Comparison of ENCODE assay signal across 9 cellular contexts in genomic region chr19:46904114-46905060, GRCh38. TPM values are rescaled to one million over a fixed set of nuclear protein-coding genes. Genes with fewer than 3 reads are reported as not detected.
DNase-seq lines count a peak whose midpoint lies in the region; ATAC-seq and TF ChIP-seq lines count a peak whose summit lies in the region.
"Had no signal": no experiment of that assay in that cellular context is flagged by ENCODE, and none has a peak within 500 bp of the region (broad histone marks: within the 10 kb centered on the region; RNA-seq: fewer than 3 reads in every experiment).

No MANE protein-coding gene starts in this region.

- H3K9ac ChIP-seq in SK-N-MC (ENCODE audit: insufficient read length): no peak overlapping the region

- H3K79me2 ChIP-seq in osteoblast (ENCODE audit: insufficient read depth, low read length): peaks cover 97% of the 10 kb centered on the region

- ATAC-seq in CD8-positive, alpha-beta T cell: no peak
- ATAC-seq in HG02571 (IDR thresholded peaks at IDR 0.05; ENCODE audit: unreplicated experiment): no peak

- peak overlapping the region; percentile 16 for H3K4me2 ChIP-seq in osteoblast (ENCODE audit: insufficient read depth, low read length)

- no peak for TF ChIP-seq CTCF in CD8-positive, alpha-beta T cell (IDR thresholded peaks at IDR 0.05)
- TF ChIP-seq CTCF in fibroblast of villous mesenchyme (IDR thresholded peaks at IDR 0.05; ENCODE audit: insufficient read depth, low read depth, low read length) (no peak), osteoblast (IDR thresholded peaks at IDR 0.05; ENCODE audit: extremely low read depth, low read depth, low read length) (no peak)

- POLR2A ChIA-PET in CD8-positive, alpha-beta T cell (lab: Charles Lee): no interaction called here

- H3K36me3 ChIP-seq in CD8-positive, alpha-beta T cell (ENCODE audit: insufficient read depth, low read length): no peaks in the 10 kb centered on the region
- H3K36me3 ChIP-seq in SK-N-MC (ENCODE audit: insufficient read depth, low read length): no peaks in the 10 kb centered on the region
- no peaks in the 10 kb centered on the region for H3K36me3 ChIP-seq in osteoblast (ENCODE audit: insufficient read depth, low read length)

- peaks cover 5% of the 10 kb centered on the region for H3K4me1 ChIP-seq in CD8-positive, alpha-beta T cell (ENCODE audit: insufficient read depth, low read length)
- peaks cover 45% of the 10 kb centered on the region for H3K4me1 ChIP-seq in osteoblast (ENCODE audit: insufficient read depth, low read length)

- peaks cover 61% of the 10 kb centered on the region for H3K4me1 Mint-ChIP-seq in CD8-positive, alpha-beta T cell (ENCODE audit: low read depth)

- H3K9me3 ChIP-seq in CD8-positive, alpha-beta T cell (ENCODE audit: low read length): no peaks in the 10 kb centered on the region
- H3K9me3 ChIP-seq in SK-N-MC (ENCODE audit: low read depth, low read length) (no peaks in the 10 kb centered on the region), osteoblast (ENCODE audit: low read depth, low read length) (no peaks in the 10 kb centered on the region)

- H3K9me3 Mint-ChIP-seq in CD8-positive, alpha-beta T cell: no peaks in the 10 kb centered on the region

- H3K27ac Mint-ChIP-seq in CD8-positive, alpha-beta T cell: peak overlapping the region; percentile 14

- DNase-seq in CD8-positive, alpha-beta T cell: no peak
- DNase-seq in SK-N-MC (ENCODE audit: low read depth, low spot score) (no peak), fibroblast of villous mesenchyme (ENCODE audit: low read depth) (peak; percentile 90), osteoblast (ENCODE audit: insufficient read length, low spot score, missing footprints) (peak; percentile 91), glomerular visceral epithelial cell (ENCODE audit: extremely low spot score) (no peak), midbrain (lab: John Stamatoyannopoulos, UW) (no peak), NCI-H1048 (lab: John Stamatoyannopoulos, UW) (no peak)
- DNase-seq: NCI-H748 treated with DMSO at 0.1 percent for 48 hours had no signal

- no peak overlapping the region for H3K4me3 ChIP-seq in CD8-positive, alpha-beta T cell (ENCODE audit: low read depth, low read length)
- H3K4me3 ChIP-seq in SK-N-MC: no peak overlapping the region
- no peak overlapping the region for H3K4me3 ChIP-seq in fibroblast of villous mesenchyme (ENCODE audit: low read depth, low read length)
- H3K4me3 ChIP-seq in osteoblast (ENCODE audit: insufficient read depth, low read length): no peak overlapping the region

- no peaks in the 10 kb centered on the region for H3K36me3 Mint-ChIP-seq in CD8-positive, alpha-beta T cell

- H3K27ac ChIP-seq in CD8-positive, alpha-beta T cell (ENCODE audit: low read depth, low read length): no peak overlapping the region
- peak overlapping the region; percentile 50; the same call in 1 of the 2 replicates for H3K27ac ChIP-seq in SK-N-MC
- peak overlapping the region; percentile 86 for H3K27ac ChIP-seq in osteoblast (ENCODE audit: low read depth, low read length)

- intact Hi-C loops in CD8-positive, alpha-beta T cell (cut with DNase I, micrococcal nuclease): no loop called here

- H3K27me3 ChIP-seq in CD8-positive, alpha-beta T cell (ENCODE audit: insufficient read depth, low read length): no peaks in the 10 kb centered on the region
- no peaks in the 10 kb centered on the region for H3K27me3 ChIP-seq in osteoblast (ENCODE audit: insufficient read depth, low read length)

- H3K27me3 Mint-ChIP-seq in CD8-positive, alpha-beta T cell (ENCODE audit: low read depth): no peaks in the 10 kb centered on the region

- CTCF ChIA-PET in CD8-positive, alpha-beta T cell (lab: Charles Lee): interaction anchor here (0.6 kb wide), 1 partner anchor 146 kb away, joined by 5 read pairs; no protein-coding TSS in a partner anchor

- H3K4me3 Mint-ChIP-seq in CD8-positive, alpha-beta T cell: no peak overlapping the region

- peaks cover 36% of the 10 kb centered on the region for H4K20me1 ChIP-seq in osteoblast (ENCODE audit: insufficient read depth, low read length)

- no peak overlapping the region for H2AFZ ChIP-seq in osteoblast (ENCODE audit: low read length)

RNA-seq across cellular contexts. Expression of gene ARHGAP35, which starts 43.6 kb away (rescaled TPM):
- total RNA-seq in CD8-positive, alpha-beta T cell: 10 to 100 TPM; 12.8 to 13.4 TPM
- total RNA-seq in fibroblast of villous mesenchyme: 31.5 and 36.7 TPM in 2 replicates
- 76.0 and 82.2 TPM in 2 replicates for total RNA-seq in osteoblast

RNA-seq across cellular contexts. Expression of gene AP2S1, which starts 53.7 kb away (rescaled TPM):
- total RNA-seq in CD8-positive, alpha-beta T cell: 10 to 100 TPM; 21.3 to 26.1 TPM
- total RNA-seq in fibroblast of villous mesenchyme (113 and 166 TPM in 2 replicates), osteoblast (117 and 136 TPM in 2 replicates)

Comparison
In these comparisons a context has a peak if more than half of its experiments do, and no peak if none do; other contexts are left out.
1. DNase-seq: peak in fibroblast of villous mesenchyme (single experiment) and osteoblast (single experiment); none in CD8-positive, alpha-beta T cell (0 of 7), SK-N-MC (single experiment), glomerular visceral epithelial cell (single experiment), midbrain (single experiment) and NCI-H1048 (single experiment).